1 cellular context compared by ENCODE assay signal in genomic region chr20:36859700-36860330, GRCh38.
TF ChIP-seq lines count a peak whose summit lies in the region.

No MANE protein-coding gene starts in this region.

TF ChIP-seq in K562, 482 proteins besides CTCF, POLR2A, EP300 and RAD21:
- no peak for TF ChIP-seq TRIM25 (IDR thresholded peaks at IDR 0.05; ENCODE audit: borderline replicate concordance)
- no peak for TF ChIP-seq TOE1 (IDR thresholded peaks at IDR 0.05; ENCODE audit: borderline replicate concordance)
- no peak for TF ChIP-seq TOE1 (CRISPR knock-in tag; IDR thresholded peaks at IDR 0.05; ENCODE audit: borderline replicate concordance, low read depth)
- TF ChIP-seq MED1 (CRISPR knock-in tag; IDR thresholded peaks at IDR 0.05; ENCODE audit: borderline replicate concordance) = no peak
- no peak for TF ChIP-seq ZNF695 (CRISPR knock-in tag; IDR thresholded peaks at IDR 0.05)
- TF ChIP-seq XRCC5 (IDR thresholded peaks at IDR 0.05; ENCODE audit: low read depth, low read length) = no peak
- no peak for TF ChIP-seq KLF10 (CRISPR knock-in tag; IDR thresholded peaks at IDR 0.05)
- no peak for TF ChIP-seq ADNP (tag; IDR thresholded peaks at IDR 0.05)
- no peak for TF ChIP-seq HDAC6 (IDR thresholded peaks at IDR 0.05; ENCODE audit: low read depth, low read length)
- TF ChIP-seq ELF1 (tag; IDR thresholded peaks at IDR 0.05) = no peak
- no peak for TF ChIP-seq TAF15 (IDR thresholded peaks at IDR 0.05; ENCODE audit: low read depth, low read length)
- TF ChIP-seq NCOA6 (IDR thresholded peaks at IDR 0.05) = no peak
- no peak for TF ChIP-seq NFATC3 (IDR thresholded peaks at IDR 0.05)
- TF ChIP-seq ZNF57 (CRISPR knock-in tag; IDR thresholded peaks at IDR 0.05) = no peak
- no peak for TF ChIP-seq ZBTB11 (CRISPR knock-in tag; IDR thresholded peaks at IDR 0.05)
- TF ChIP-seq THRA (IDR thresholded peaks at IDR 0.05) = no peak
- TF ChIP-seq SIN3A (IDR thresholded peaks at IDR 0.05; ENCODE audit: borderline replicate concordance in 2 of 2, control insufficient read depth in 1 of 2, low read depth in 2 of 2, low read length in 2 of 2) = no peak
- no peak for TF ChIP-seq ZNF740 (CRISPR knock-in tag; IDR thresholded peaks at IDR 0.05)
- no peak for TF ChIP-seq ZNF740 (tag; IDR thresholded peaks at IDR 0.05)
- no peak for TF ChIP-seq TAL1 (IDR thresholded peaks at IDR 0.05)
- TF ChIP-seq ZNF584 (CRISPR knock-in tag; IDR thresholded peaks at IDR 0.05; ENCODE audit: low read depth) = no peak
TF ChIP-seq in K562: peak in this region for 0.
